13 cellular contexts compared by ENCODE assay signal in the genomic region with DNA sequence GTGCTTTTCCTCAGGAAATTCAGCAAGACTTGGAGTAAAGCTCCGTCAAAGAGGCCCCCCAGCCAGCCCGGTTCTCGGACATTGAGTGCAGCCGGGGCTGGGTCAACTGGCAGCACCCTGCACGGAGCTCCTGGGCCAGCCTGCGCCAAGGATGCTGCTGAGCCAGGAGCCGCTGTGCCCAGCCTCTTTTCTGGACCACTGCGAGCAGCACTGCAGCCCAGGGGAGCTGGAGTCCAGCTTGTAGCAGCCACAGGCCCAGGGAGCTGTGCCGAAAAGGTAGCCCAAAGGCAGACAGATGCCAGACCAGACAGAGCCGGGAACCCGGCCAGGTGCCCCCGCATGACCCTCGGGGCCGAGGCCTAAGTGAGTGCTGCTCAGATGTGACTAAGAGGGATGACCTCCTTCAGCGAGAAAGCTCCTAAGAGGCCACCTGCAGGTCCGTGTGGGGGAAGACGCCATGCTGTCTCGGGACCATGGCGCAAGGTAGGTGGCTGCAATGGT. TPM values are rescaled to one million over a fixed set of nuclear protein-coding genes. Genes with fewer than 3 reads are reported as not detected.
DNase-seq lines count a peak whose midpoint lies in the region; ATAC-seq, FAIRE-seq and TF ChIP-seq lines count a peak whose summit lies in the region.
"Had no signal": no experiment of that assay in that cellular context is flagged by ENCODE, and none has a peak within 500 bp of the region (broad histone marks: within the 10 kb centered on the region; RNA-seq: fewer than 3 reads in every experiment).

No MANE protein-coding gene starts in this region.

- H3K9ac ChIP-seq in H9 (ENCODE audit: extremely low read depth, insufficient read length, low read length) (no peak overlapping the region), H1 (replicated peaks in 1 of 4; ENCODE audit: extremely low read depth in 1 of 4, low read depth in 3 of 4, low read length in 3 of 4) (no peak overlapping the region)

- no peak overlapping the region for H2BK12ac ChIP-seq in H9 (ENCODE audit: insufficient read length, low read depth, low read length)
- no peak overlapping the region for H2BK12ac ChIP-seq in H1 (ENCODE audit: low read depth, low read length)

- no peak overlapping the region for H4K8ac ChIP-seq in H9 (replicated peaks; ENCODE audit: insufficient read length, low read depth, low read length)
- no peak overlapping the region for H4K8ac ChIP-seq in H1 (ENCODE audit: extremely low read depth, insufficient read depth, low read length)

- no peak overlapping the region for H3K18ac ChIP-seq in H9 (ENCODE audit: insufficient read length, low read depth, low read length)
- H3K18ac ChIP-seq in H1 (ENCODE audit: extremely low read depth, low read length) = no peak overlapping the region

- H3K27me3 ChIP-seq in BE2C (no peaks in the 10 kb centered on the region), H9 (ENCODE audit: insufficient read depth, low read length) (no peaks in the 10 kb centered on the region), H1 (replicated peaks in 1 of 4; ENCODE audit: control insufficient read depth in 3 of 4, extremely low read depth in 1 of 4, insufficient read depth in 3 of 4, low read length in 3 of 4) (no peaks in the 10 kb centered on the region)
- no peaks in the 10 kb centered on the region for H3K27me3 ChIP-seq in naive thymus-derived CD4-positive, alpha-beta T cell (ENCODE audit: control insufficient read depth in 2 of 2, insufficient read depth in 2 of 2, low read length in 2 of 2)

- H4K20me1 ChIP-seq in H9 (ENCODE audit: control insufficient read depth, insufficient read depth, insufficient read length) (no peaks in the 10 kb centered on the region), H1 (replicated peaks in 1 of 2; ENCODE audit: control insufficient read depth in 1 of 2, insufficient read depth in 2 of 2, low read length in 2 of 2) (peaks cover 0 to 2% of the 10 kb centered on the region in 2 experiments)

- H3K14ac ChIP-seq in H9 (ENCODE audit: insufficient read depth, low read length) (no peak overlapping the region), H1 (ENCODE audit: insufficient read length) (no peak overlapping the region)

- H3K4me3 Mint-ChIP-seq in H9 = no peak overlapping the region; a peak in 1 of 5 replicates
- peak overlapping the region in 2 of 10 donors; percentile 16 to 81 for H3K4me3 Mint-ChIP-seq in naive thymus-derived CD4-positive, alpha-beta T cell
- H3K4me3 Mint-ChIP-seq: stimulated activated naive CD8-positive, alpha-beta T cell treated with anti-CD3 and anti-CD28 coated beads, Interleukin-15, Interleukin-2, amounts not matched to agents 100 ng/mL and 50 ng/mL, for 24 hours had no signal

- no peaks in the 10 kb centered on the region for H3K36me3 ChIP-seq in BE2C
- H3K36me3 ChIP-seq in H1 (ENCODE audit: control insufficient read depth in 2 of 4, insufficient read depth in 4 of 4, low read length in 3 of 4) = no peaks in the 10 kb centered on the region; a peak in 1 of 8 replicates
- H3K36me3 ChIP-seq in naive thymus-derived CD4-positive, alpha-beta T cell (ENCODE audit: control insufficient read depth in 2 of 3, insufficient read depth in 3 of 3, low read length in 3 of 3) = no peaks in the 10 kb centered on the region

- H3K4me2 ChIP-seq in H9 (ENCODE audit: insufficient read depth, insufficient read length, low read length) (no peak overlapping the region), H1 (ENCODE audit: insufficient read depth in 1 of 2, low read depth in 2 of 2, low read length in 2 of 2) (no peak overlapping the region)

- H3K79me1 ChIP-seq in H9 (ENCODE audit: insufficient read depth, low read depth, low read length, poor library complexity, severe bottlenecking) (no peaks in the 10 kb centered on the region), H1 (ENCODE audit: low read depth, low read length) (peaks cover 4% of the 10 kb centered on the region)

- no peak for ATAC-seq in naive thymus-derived CD4-positive, alpha-beta T cell
- ATAC-seq in GM21526 (IDR thresholded peaks at IDR 0.05; ENCODE audit: low FRiP score, unreplicated experiment) = no peak
- ATAC-seq in GM18861 (IDR thresholded peaks at IDR 0.05; ENCODE audit: unreplicated experiment) = no peak
- no peak for ATAC-seq in left colon

- H3K23ac ChIP-seq in H9 (ENCODE audit: insufficient read length, low read depth, low read length) (no peak overlapping the region), H1 (ENCODE audit: insufficient read length) (no peak overlapping the region)

- H3T11ph ChIP-seq in H9 (ENCODE audit: low read length) = no peak overlapping the region

- H3K4me1 ChIP-seq in BE2C = no peaks in the 10 kb centered on the region
- no peaks in the 10 kb centered on the region for H3K4me1 ChIP-seq in H9 (ENCODE audit: insufficient read depth, low read length)
- H3K4me1 ChIP-seq in H1 (replicated peaks in 1 of 4; ENCODE audit: control insufficient read depth in 3 of 4, insufficient read depth in 4 of 4, low read length in 3 of 4) = peaks cover 0 to 4% (median 3%) of the 10 kb centered on the region in 4 experiments; a peak in 4 of 7 replicates
- peaks cover 14 to 18% of the 10 kb centered on the region in 2 donors for H3K4me1 ChIP-seq in naive thymus-derived CD4-positive, alpha-beta T cell (ENCODE audit: control insufficient read depth in 2 of 2, insufficient read depth in 2 of 2, low read length in 2 of 2)

- H3K56ac ChIP-seq in H9 (ENCODE audit: insufficient read length, low read depth, low read length) = no peak overlapping the region
- H3K56ac ChIP-seq in H1 (replicated peaks; ENCODE audit: insufficient read length, low read depth, low read length) = no peak overlapping the region

- no peak; a peak in 1 of 3 replicates for TF ChIP-seq POLR2A in H1 (IDR thresholded peaks at IDR 0.05; ENCODE audit: control extremely low read depth in 1 of 2, low read depth in 2 of 2, low read length in 2 of 2)

- peak; percentile 53 for DNase-seq in BE2C
- peak; percentile 42 for DNase-seq in H9
- no peak for DNase-seq in H1 (ENCODE audit: low read depth in 1 of 2, low spot score in 2 of 2)
- DNase-seq in naive thymus-derived CD4-positive, alpha-beta T cell = peak in 1 of 9 donors; percentile 16
- DNase-seq in left colon = no peak
- DNase-seq in NCI-H1105 treated with DMSO at 0.1 percent for 48 hours (lab: John Stamatoyannopoulos, UW) = no peak
- DNase-seq: activated naive CD4-positive, alpha-beta T cell treated with anti-CD3 and anti-CD28 coated beads, Interleukin-2, amount 50 U/mL, for 16 hours; NCI-H510A had no signal

- H4K91ac ChIP-seq in H9 (ENCODE audit: insufficient read length, low read depth, low read length) (no peak overlapping the region), H1 (replicated peaks; ENCODE audit: insufficient read length, low read length) (no peak overlapping the region)

- H3K27me3 Mint-ChIP-seq in H9 (ENCODE audit: low read depth) = no peaks in the 10 kb centered on the region
- H3K27me3 Mint-ChIP-seq in naive thymus-derived CD4-positive, alpha-beta T cell = no peaks in the 10 kb centered on the region
- H3K27me3 Mint-ChIP-seq: stimulated activated naive CD8-positive, alpha-beta T cell treated with anti-CD3 and anti-CD28 coated beads, Interleukin-15, Interleukin-2, amounts not matched to agents 100 ng/mL and 50 ng/mL, for 24 hours had no signal

- POLR2A ChIA-PET in H1 (lab: Charles Lee; ENCODE audit: partially characterized antibody) = interaction anchor here (0.6 to 3.2 kb wide), 10 partner anchors 8 to 195 kb away, joined by 4 to 20 read pairs (median 6); a partner anchor contains a TSS
- POLR2A ChIA-PET in naive thymus-derived CD4-positive, alpha-beta T cell (lab: Charles Lee) = interaction anchor here (0.8 to 5.2 kb wide), 5 partner anchors 8 to 652 kb away, joined by 3 to 79 read pairs (median 3); a partner anchor contains a TSS

- H4K5ac ChIP-seq in H9 (ENCODE audit: insufficient read length, low read depth, low read length) = no peak overlapping the region
- H4K5ac ChIP-seq in H1 (ENCODE audit: insufficient read length, low read depth, low read length) = no peak overlapping the region

- H3K9me3 Mint-ChIP-seq in H9 = no peaks in the 10 kb centered on the region
- peaks cover 0 to 7% (median 0%) of the 10 kb centered on the region in 11 donors for H3K9me3 Mint-ChIP-seq in naive thymus-derived CD4-positive, alpha-beta T cell
- H3K9me3 Mint-ChIP-seq: stimulated activated naive CD8-positive, alpha-beta T cell treated with anti-CD3 and anti-CD28 coated beads, Interleukin-15, Interleukin-2, amounts not matched to agents 100 ng/mL and 50 ng/mL, for 24 hours had no signal

- WGBS in H9 (ENCODE audit: extremely low coverage, insufficient read length, low lambda C conversion rate) = no CpG with 5 or more reads among the region's 19 CpGs
- 90% methylated on average over 19 of the region's 19 CpGs; no CpG with 5 or more reads in 1 of the 2 experiments for WGBS in H1 (ENCODE audit: extremely low coverage in 1 of 2, insufficient coverage in 1 of 2, insufficient read length in 1 of 2, insufficient replicate concordance in 2 of 2, low coverage in 1 of 2, low lambda C conversion rate in 2 of 2, missing lambda C conversion rate in 1 of 2), 2 experiments

- H2AK5ac ChIP-seq in H9 (ENCODE audit: insufficient read length, low read length) = no peak overlapping the region
- H2AK5ac ChIP-seq in H1 (ENCODE audit: low read depth, low read length) = no peak overlapping the region

- no peak overlapping the region for H2AFZ ChIP-seq in H9 (ENCODE audit: low read length)
- H2AFZ ChIP-seq in H1 (ENCODE audit: low read length) = no peak overlapping the region

- no peak overlapping the region for H2BK5ac ChIP-seq in H9 (ENCODE audit: insufficient read length, low read length)
- no peak overlapping the region for H2BK5ac ChIP-seq in H1 (ENCODE audit: low read depth, low read length)

- intact Hi-C loops in naive thymus-derived CD4-positive, alpha-beta T cell (cut with micrococcal nuclease) = loop anchor here in 1 of 2 donors (5.0 kb wide), 3 partner anchors 48 to 208 kb away; no protein-coding TSS in a partner anchor
- intact Hi-C loops in left colon (cut with DNase I, micrococcal nuclease) = no loop called here

- peaks cover 3 to 10% (median 6%) of the 10 kb centered on the region in 3 experiments; a peak in 5 of 7 replicates for H3K36me3 Mint-ChIP-seq in H9 (ENCODE audit: insufficient read depth in 1 of 3, low read depth in 3 of 3)
- H3K36me3 Mint-ChIP-seq in naive thymus-derived CD4-positive, alpha-beta T cell = peaks cover 0 to 18% (median 8%) of the 10 kb centered on the region in 5 donors

- H3K4ac ChIP-seq in H9 (ENCODE audit: low read depth, low read length) = no peak overlapping the region
- H3K4ac ChIP-seq in H1 (replicated peaks; ENCODE audit: insufficient read length, low read depth, low read length) = no peak overlapping the region

- H3K27ac ChIP-seq in H9 (ENCODE audit: insufficient read length, low read depth, low read length) = no peak overlapping the region
- H3K27ac ChIP-seq in H1 (ENCODE audit: low read depth, low read length) = no peak overlapping the region
- H3K27ac ChIP-seq in naive thymus-derived CD4-positive, alpha-beta T cell (ENCODE audit: low read depth, low read length) = peak overlapping the region; percentile 24

- H3K4me1 Mint-ChIP-seq in H9 = peaks cover 10 to 15% of the 10 kb centered on the region in 2 experiments
- peaks cover 31 to 65% (median 52%) of the 10 kb centered on the region in 7 donors for H3K4me1 Mint-ChIP-seq in naive thymus-derived CD4-positive, alpha-beta T cell

- TF ChIP-seq RAD21 in H1 (IDR thresholded peaks at IDR 0.05 in 1 of 2, conservative IDR thresholded peaks at IDR 0.05 in 1 of 2; ENCODE audit: low read depth in 2 of 2, low read length in 2 of 2) = peak in 1 of 2 experiments; percentile 11; a peak in 1 of 4 replicates

- H3K23me2 ChIP-seq in H9 (ENCODE audit: insufficient read length, low read depth, low read length, poor library complexity, severe bottlenecking) = no peaks in the 10 kb centered on the region
- H3K23me2 ChIP-seq in H1 (ENCODE audit: low read depth, low read length) = no peaks in the 10 kb centered on the region; the same call in 1 of the 2 replicates

- H3K4me3 ChIP-seq in BE2C (ENCODE audit: low read depth, low read length) (no peak overlapping the region), H1 (ENCODE audit: extremely low read depth in 1 of 4, insufficient read depth in 2 of 4, low read depth in 3 of 4, low read length in 4 of 4) (no peak overlapping the region)
- no peak overlapping the region for H3K4me3 ChIP-seq in naive thymus-derived CD4-positive, alpha-beta T cell (ENCODE audit: low read length)
- H3K4me3 ChIP-seq: coronary artery had no signal

- H2BK15ac ChIP-seq in H9 (ENCODE audit: low read depth, low read length) = no peak overlapping the region
- H2BK15ac ChIP-seq in H1 (ENCODE audit: low read length) = peak overlapping the region; percentile 40; the same call in 1 of the 2 replicates

- H2BK20ac ChIP-seq in H9 (ENCODE audit: low read depth, low read length, poor library complexity, severe bottlenecking) (no peak overlapping the region), H1 (ENCODE audit: low read length) (no peak overlapping the region)

- no peak overlapping the region for H2BK120ac ChIP-seq in H9 (ENCODE audit: low read depth, low read length, poor library complexity, severe bottlenecking)
- H2BK120ac ChIP-seq in H1 (replicated peaks; ENCODE audit: low read depth, low read length) = no peak overlapping the region

- H3K9me3 ChIP-seq in BE2C (no peaks in the 10 kb centered on the region), H9 (ENCODE audit: control insufficient read depth, low read depth, low read length) (no peaks in the 10 kb centered on the region), H1 (ENCODE audit: insufficient read depth in 2 of 2, low read depth in 1 of 2, low read length in 1 of 2) (no peaks in the 10 kb centered on the region)
- H3K9me3 ChIP-seq in naive thymus-derived CD4-positive, alpha-beta T cell (ENCODE audit: control insufficient read depth in 2 of 3, low read length in 3 of 3) = no peaks in the 10 kb centered on the region

- TF ChIP-seq CTCF in BE2C (IDR thresholded peaks at IDR 0.05; ENCODE audit: low read depth, low read length) = no peak
- TF ChIP-seq CTCF in H9 (conservative IDR thresholded peaks at IDR 0.05) = no peak
- no peak for TF ChIP-seq CTCF in H1 (IDR thresholded peaks at IDR 0.05; ENCODE audit: control extremely low read depth in 1 of 3, insufficient read depth in 1 of 3, low read depth in 1 of 3, low read length in 3 of 3)

- TF ChIP-seq EP300 in H1 (IDR thresholded peaks at IDR 0.05; ENCODE audit: borderline replicate concordance in 1 of 2, low read depth in 2 of 2, low read length in 2 of 2) = no peak

- H3K27ac Mint-ChIP-seq in H9 = no peak overlapping the region; a peak in 1 of 7 replicates
- H3K27ac Mint-ChIP-seq in naive thymus-derived CD4-positive, alpha-beta T cell = peak overlapping the region in 7 of 9 donors; percentile 51 to 92 (median 72)

- H3K79me2 ChIP-seq in H9 (ENCODE audit: insufficient read depth, low read length) (no peaks in the 10 kb centered on the region), H1 (ENCODE audit: control insufficient read depth in 1 of 2, insufficient read depth in 2 of 2, low read length in 2 of 2) (peaks cover 6% of the 10 kb centered on the region in 2 experiments; a peak in 2 of 4 replicates)

- no peak for FAIRE-seq in H1 (lab: Jason Lieb, UNC)
- FAIRE-seq: TTC549 had no signal

- CTCF ChIA-PET in H1 (lab: Charles Lee; ENCODE audit: partially characterized antibody) = interaction anchor here (0.6 to 2.7 kb wide), 9 partner anchors 11 to 1017 kb away, joined by 3 to 10 read pairs (median 4); no protein-coding TSS in a partner anchor
- CTCF ChIA-PET in naive thymus-derived CD4-positive, alpha-beta T cell (lab: Charles Lee) = no interaction called here

RNA-seq across cellular contexts. Expression of a gene that starts 7.3 kb away (rescaled TPM):
- 1.1 TPM for polyA plus RNA-seq in BE2C (2012; ENCODE audit: insufficient read depth, insufficient read length, low read depth)
- total RNA-seq in H9 (2021) (8.0 and 9.2 TPM in 2 replicates), left colon (1 to 10 TPM; 6.5 to 8.1 TPM)
- 7.2 and 10.8 TPM in 2 replicates for total RNA-seq in H1 (2021; fragmentation: NEBNext Ultra II Directional; extraction: Animal tissue kit (Norgen Biotek cat#: 25700))
- polyA plus RNA-seq in H1 (2011; rRNA removed) = 2.3 and 2.6 TPM in 2 replicates
- polyA plus RNA-seq in H1 (2011; cell fraction: cytosol; rRNA removed) = 4.0 TPM
- 3.5 TPM for polyA plus RNA-seq in H1 (2011; cell fraction: nucleus; rRNA removed)
- polyA plus RNA-seq in H1 (2012, experiment 1 of 2) = 2.5 to 5.1 TPM (median 4.6 TPM) in 4 replicates
- polyA plus RNA-seq in H1 (2012, experiment 2 of 2) = 1.2 TPM
- 5.7 TPM for polyA plus RNA-seq in H1 (2013, experiment 1 of 2)
- polyA plus RNA-seq in H1 (2013, experiment 2 of 2) = 5.9 TPM
- 3.7 and 7.6 TPM in 2 replicates for polyA minus RNA-seq in H1 (2011; rRNA and poly(A)+ RNA removed)
- polyA minus RNA-seq in H1 (2011; cell fraction: cytosol; rRNA and poly(A)+ RNA removed) = 1.8 TPM
- polyA minus RNA-seq in H1 (2011; cell fraction: nucleus; rRNA and poly(A)+ RNA removed) = 8.0 TPM
- total RNA-seq in naive thymus-derived CD4-positive, alpha-beta T cell = 10 to 100 TPM in 3 of 5 experiments, 1 to 10 TPM in 2; 5.3 to 19.5 (median 15.1) TPM
- 1 to 10 TPM; 1.0 to 3.2 TPM for polyA plus RNA-seq in naive thymus-derived CD4-positive, alpha-beta T cell

RNA-seq across cellular contexts. Expression of a gene that starts 7.7 kb away (rescaled TPM):
- 295 TPM for polyA plus RNA-seq in BE2C (2012; ENCODE audit: insufficient read depth, insufficient read length, low read depth)
- 1,367 and 1,415 TPM in 2 replicates for total RNA-seq in H9 (2021)
- 1,427 and 1,431 TPM in 2 replicates for total RNA-seq in H1 (2021; fragmentation: NEBNext Ultra II Directional; extraction: Animal tissue kit (Norgen Biotek cat#: 25700))
- polyA plus RNA-seq in H1 (2011; rRNA removed) = 908 and 1,682 TPM in 2 replicates
- 2,269 TPM for polyA plus RNA-seq in H1 (2011; cell fraction: cytosol; rRNA removed)
- 399 TPM for polyA plus RNA-seq in H1 (2011; cell fraction: nucleus; rRNA removed)
- 2,493 to 4,042 TPM (median 2,787 TPM) in 4 replicates for polyA plus RNA-seq in H1 (2012, experiment 1 of 2)
- 1,587 TPM for polyA plus RNA-seq in H1 (2012, experiment 2 of 2)
- 2,465 TPM for polyA plus RNA-seq in H1 (2013, experiment 1 of 2)
- 2,434 TPM for polyA plus RNA-seq in H1 (2013, experiment 2 of 2)
- polyA minus RNA-seq in H1 (2011; rRNA and poly(A)+ RNA removed) = 305 and 345 TPM in 2 replicates
- 540 TPM for polyA minus RNA-seq in H1 (2011; cell fraction: cytosol; rRNA and poly(A)+ RNA removed)
- 375 TPM for polyA minus RNA-seq in H1 (2011; cell fraction: nucleus; rRNA and poly(A)+ RNA removed)
- 1,000 to 10,000 TPM in 4 of 5 experiments, 100 to 1,000 TPM in 1; 948 to 2,409 (median 2,155) TPM for total RNA-seq in naive thymus-derived CD4-positive, alpha-beta T cell
- polyA plus RNA-seq in naive thymus-derived CD4-positive, alpha-beta T cell = 1,000 to 10,000 TPM; 3,065 to 4,603 TPM
- total RNA-seq in left colon = 100 to 1,000 TPM; 656 to 661 TPM

RNA-seq across cellular contexts. Expression of a gene that starts 44.2 kb away (rescaled TPM):
- polyA plus RNA-seq in BE2C (2012; ENCODE audit: insufficient read depth, insufficient read length, low read depth) = 12.9 TPM
- total RNA-seq in H9 (2021) (35.6 and 36.4 TPM in 2 replicates), left colon (10 to 100 TPM; 38.9 to 47.1 TPM)
- total RNA-seq in H1 (2021; fragmentation: NEBNext Ultra II Directional; extraction: Animal tissue kit (Norgen Biotek cat#: 25700)) = 34.5 and 36.0 TPM in 2 replicates
- polyA plus RNA-seq in H1 (2011; rRNA removed) = 8.2 and 11.0 TPM in 2 replicates
- polyA plus RNA-seq in H1 (2011; cell fraction: cytosol; rRNA removed) = 21.2 TPM
- 18.5 TPM for polyA plus RNA-seq in H1 (2011; cell fraction: nucleus; rRNA removed)
- 26.8 to 36.8 TPM (median 28.2 TPM) in 4 replicates for polyA plus RNA-seq in H1 (2012, experiment 1 of 2)
- 2.2 TPM for polyA plus RNA-seq in H1 (2012, experiment 2 of 2)
- 30.4 TPM for polyA plus RNA-seq in H1 (2013, experiment 1 of 2)
- polyA plus RNA-seq in H1 (2013, experiment 2 of 2) = 32.9 TPM
- 33.2 and 43.0 TPM in 2 replicates for polyA minus RNA-seq in H1 (2011; rRNA and poly(A)+ RNA removed)
- 17.9 TPM for polyA minus RNA-seq in H1 (2011; cell fraction: cytosol; rRNA and poly(A)+ RNA removed)
- polyA minus RNA-seq in H1 (2011; cell fraction: nucleus; rRNA and poly(A)+ RNA removed) = 46.1 TPM
- 10 to 100 TPM; 23.0 to 35.5 (median 28.0) TPM for total RNA-seq in naive thymus-derived CD4-positive, alpha-beta T cell
- 10 to 100 TPM; 13.1 to 17.8 TPM for polyA plus RNA-seq in naive thymus-derived CD4-positive, alpha-beta T cell

Comparison
In these comparisons a context has a peak if more than half of its experiments do, and no peak if none do; other contexts are left out.
1. DNase-seq: peak in BE2C (single experiment) and H9 (single experiment); none in H1 (0 of 2), left colon (0 of 2) and NCI-H1105 treated with DMSO at 0.1 percent for 48 hours (single experiment).
2. H3K27ac Mint-ChIP-seq: peak in naive thymus-derived CD4-positive, alpha-beta T cell (7 of 9); none in H9 (0 of 3).